ENCODE assay signal across 9 cellular contexts in the genomic region with DNA sequence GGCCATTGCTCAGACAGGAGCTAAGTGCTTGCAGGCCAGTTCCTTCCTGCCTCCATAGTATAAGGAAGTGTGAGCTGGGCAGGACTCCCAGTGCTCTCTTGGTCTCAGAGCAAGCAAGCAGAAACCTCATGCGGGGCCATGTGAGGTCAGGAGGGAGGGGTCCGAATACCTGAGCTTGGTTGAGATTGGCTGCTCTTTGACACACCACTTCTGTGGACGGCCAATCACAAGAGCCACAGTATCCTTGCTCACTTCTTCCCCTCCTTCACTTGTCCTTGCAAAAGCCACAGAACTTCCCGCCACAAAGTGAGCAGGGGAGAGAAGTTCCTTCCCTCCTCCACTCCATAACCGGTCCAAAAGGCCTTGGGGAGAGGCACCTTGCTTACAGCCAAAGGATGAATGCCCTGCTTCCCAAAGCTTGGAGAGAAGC. TPM values are rescaled to one million over a fixed set of nuclear protein-coding genes. Genes with fewer than 3 reads are reported as not detected.
DNase-seq lines count a peak whose midpoint lies in the region; ATAC-seq and TF ChIP-seq lines count a peak whose summit lies in the region.
"Had no signal": no experiment of that assay in that cellular context is flagged by ENCODE, and none has a peak within 500 bp of the region (broad histone marks: within the 10 kb centered on the region; RNA-seq: fewer than 3 reads in every experiment).

No MANE protein-coding gene starts in this region.

- H3K9me3 Mint-ChIP-seq in CD14-positive monocyte = no peaks in the 10 kb centered on the region
- H3K9me3 Mint-ChIP-seq in activated CD4-positive, alpha-beta memory T cell treated with anti-CD3 and anti-CD28 coated beads for 36 hours = no peaks in the 10 kb centered on the region
- H3K9me3 Mint-ChIP-seq: central memory CD8-positive, alpha-beta T cell had no signal

- H3K36me3 ChIP-seq in left ventricle myocardium inferior = no peaks in the 10 kb centered on the region
- no peaks in the 10 kb centered on the region for H3K36me3 ChIP-seq in thoracic aorta

- H3K27me3 Mint-ChIP-seq in CD14-positive monocyte (ENCODE audit: low read depth in 3 of 3) = peaks cover 0 to 5% (median 0%) of the 10 kb centered on the region in 3 donors
- H3K27me3 Mint-ChIP-seq in activated CD4-positive, alpha-beta memory T cell treated with anti-CD3 and anti-CD28 coated beads for 36 hours = no peaks in the 10 kb centered on the region
- H3K27me3 Mint-ChIP-seq: central memory CD8-positive, alpha-beta T cell had no signal

- H3K4me1 ChIP-seq in left ventricle myocardium inferior (peaks cover 36% of the 10 kb centered on the region), thoracic aorta (ENCODE audit: control insufficient read depth in 1 of 2, low read depth in 2 of 2) (peaks cover 20 to 31% of the 10 kb centered on the region in 2 donors)

- H3K4me3 ChIP-seq in left ventricle myocardium inferior = no peak overlapping the region
- no peak overlapping the region for H3K4me3 ChIP-seq in thoracic aorta

- peaks cover 0 to 1% of the 10 kb centered on the region in 2 donors for H3K36me3 Mint-ChIP-seq in CD14-positive monocyte
- H3K36me3 Mint-ChIP-seq in activated CD4-positive, alpha-beta memory T cell treated with anti-CD3 and anti-CD28 coated beads for 36 hours = no peaks in the 10 kb centered on the region

- H3K27me3 ChIP-seq in left ventricle myocardium inferior (ENCODE audit: low read depth) (no peaks in the 10 kb centered on the region), thoracic aorta (replicated peaks; ENCODE audit: insufficient read depth) (no peaks in the 10 kb centered on the region)

- peaks cover 54% of the 10 kb centered on the region for H3K4me1 Mint-ChIP-seq in CD14-positive monocyte
- peaks cover 35% of the 10 kb centered on the region for H3K4me1 Mint-ChIP-seq in activated CD4-positive, alpha-beta memory T cell treated with anti-CD3 and anti-CD28 coated beads for 36 hours (ENCODE audit: low read depth)

- H3K9me3 ChIP-seq in left ventricle myocardium inferior (replicated peaks) = no peaks in the 10 kb centered on the region
- H3K9me3 ChIP-seq in thoracic aorta = no peaks in the 10 kb centered on the region

- ATAC-seq in GM19463 (IDR thresholded peaks at IDR 0.05; ENCODE audit: unreplicated experiment) = peak; percentile 88
- peak; percentile 93 for ATAC-seq in HG03460 (IDR thresholded peaks at IDR 0.05; ENCODE audit: unreplicated experiment)
- ATAC-seq in thoracic aorta (ENCODE audit: insufficient number of reproducible peaks, low FRiP score, low read depth) = peak; percentile 15

- intact Hi-C loops in CD14-positive monocyte (cut with micrococcal nuclease) = no loop called here
- intact Hi-C loops in activated CD4-positive, alpha-beta memory T cell treated with anti-CD3 and anti-CD28 coated beads for 36 hours (cut with micrococcal nuclease) = no loop called here
- intact Hi-C loops in left ventricle myocardium inferior (cut with micrococcal nuclease) = no loop called here

- H3K27ac ChIP-seq in left ventricle myocardium inferior (replicated peaks) (peak overlapping the region; percentile 72), thoracic aorta (peak overlapping the region in 1 of 2 donors; percentile 41)

- H3K4me3 Mint-ChIP-seq in CD14-positive monocyte = peak overlapping the region in 1 of 2 donors; percentile 39
- H3K4me3 Mint-ChIP-seq in activated CD4-positive, alpha-beta memory T cell treated with anti-CD3 and anti-CD28 coated beads for 36 hours = no peak overlapping the region
- H3K4me3 Mint-ChIP-seq: central memory CD8-positive, alpha-beta T cell had no signal

- POLR2A ChIA-PET in activated CD4-positive, alpha-beta memory T cell treated with anti-CD3 and anti-CD28 coated beads for 36 hours (lab: Charles Lee) = interaction anchor here (1.6 to 2.0 kb wide), 2 partner anchors 10 to 32 kb away, joined by 4 to 12 read pairs; no protein-coding TSS in a partner anchor

- peak; percentile 67 for DNase-seq in CD14-positive monocyte (ENCODE audit: low spot score)
- DNase-seq in activated CD4-positive, alpha-beta memory T cell treated with anti-CD3 and anti-CD28 coated beads for 36 hours = peak; percentile 57
- DNase-seq in left ventricle myocardium inferior = peak; percentile 78
- DNase-seq in thoracic aorta (ENCODE audit: low spot score) = no peak
- no peak for DNase-seq in NK-92 treated with Interleukin-12 subunit alpha and Interleukin-12 subunit beta, amount 100 ng/mL, for 24 hours (lab: John Stamatoyannopoulos, UW)
- no peak for DNase-seq in NCI-H2196 (lab: John Stamatoyannopoulos, UW; ENCODE audit: unreplicated experiment)

- H3K27ac Mint-ChIP-seq in CD14-positive monocyte = peak overlapping the region; percentile 67 to 94 (median 85)
- no peak overlapping the region for H3K27ac Mint-ChIP-seq in activated CD4-positive, alpha-beta memory T cell treated with anti-CD3 and anti-CD28 coated beads for 36 hours

- TF ChIP-seq CTCF in CD14-positive monocyte (IDR thresholded peaks at IDR 0.05) (no peak), left ventricle myocardium inferior (IDR thresholded peaks at IDR 0.05; ENCODE audit: borderline replicate concordance) (no peak), thoracic aorta (IDR thresholded peaks at IDR 0.05) (no peak)

- CTCF ChIA-PET in activated CD4-positive, alpha-beta memory T cell treated with anti-CD3 and anti-CD28 coated beads for 36 hours (lab: Charles Lee) = no interaction called here

RNA-seq across cellular contexts. Expression of a gene that starts 56.7 kb away (rescaled TPM):
- polyA plus RNA-seq in CD14-positive monocyte = 10 to 100 TPM; 11.4 to 11.8 TPM
- 100 to 1,000 TPM; 132 to 141 TPM for total RNA-seq in activated CD4-positive, alpha-beta memory T cell treated with anti-CD3 and anti-CD28 coated beads for 36 hours
- total RNA-seq in left ventricle myocardium inferior (22.1 TPM), thoracic aorta (10 to 100 TPM; 31.7 to 34.0 TPM)

Comparison
In these comparisons a context has a peak if more than half of its experiments do, and no peak if none do; other contexts are left out.
1. DNase-seq: peak in CD14-positive monocyte (single experiment), activated CD4-positive, alpha-beta memory T cell treated with anti-CD3 and anti-CD28 coated beads for 36 hours (single experiment) and left ventricle myocardium inferior (single experiment); none in thoracic aorta (single experiment), NK-92 treated with Interleukin-12 subunit alpha and Interleukin-12 subunit beta, amount 100 ng/mL, for 24 hours (single experiment) and NCI-H2196 (single experiment).
2. ATAC-seq: peak in every context shown above with its lines; median percentile 93 in HG03460; 88 in GM19463; 15 in thoracic aorta.